In the genomic region with DNA sequence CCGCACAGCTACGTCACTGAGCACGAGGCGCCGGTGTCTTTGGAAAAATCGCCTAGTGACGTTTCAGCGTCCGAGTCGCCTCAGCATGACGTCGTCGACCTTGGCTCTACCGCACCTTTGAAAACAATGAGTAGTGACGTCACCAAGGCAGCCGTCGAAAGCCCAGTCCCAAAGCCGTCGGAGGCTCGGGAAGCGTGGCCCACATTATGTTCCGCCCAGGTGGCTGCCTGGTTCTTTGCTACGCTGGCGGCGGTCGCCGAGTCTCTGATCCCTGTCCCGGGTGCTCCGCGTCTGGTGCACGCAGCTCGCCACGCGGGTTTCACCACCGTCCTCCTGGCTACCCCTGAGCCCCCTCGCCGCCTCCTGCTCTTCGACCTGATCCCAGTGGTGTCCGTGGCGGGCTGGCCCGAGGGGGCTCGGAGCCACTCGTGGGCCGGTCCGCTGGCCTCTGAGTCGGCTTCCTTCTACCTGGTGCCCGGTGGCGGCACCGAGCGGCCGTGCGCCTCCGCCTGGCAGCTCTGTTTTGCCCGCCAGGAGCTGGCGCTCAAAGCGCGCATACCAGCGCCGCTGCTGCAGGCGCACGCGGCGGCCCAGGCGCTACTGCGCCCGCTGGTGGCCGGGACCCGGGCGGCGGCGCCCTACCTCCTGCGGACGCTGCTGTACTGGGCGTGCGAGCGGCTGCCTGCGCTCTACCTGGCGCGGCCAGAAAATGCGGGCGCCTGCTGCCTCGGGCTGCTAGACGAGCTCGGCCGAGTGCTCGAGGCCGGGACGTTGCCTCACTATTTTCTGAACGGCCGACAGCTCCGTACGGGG, we compare ENCODE assay signal across 1 cellular context.
TF ChIP-seq lines count a peak whose summit lies in the region.

No MANE protein-coding gene starts in this region.

TF ChIP-seq in endothelial cell of umbilical vein, 7 proteins besides CTCF, POLR2A, EP300 and RAD21:
- no peak for TF ChIP-seq EZH2 (IDR thresholded peaks at IDR 0.05; ENCODE audit: borderline replicate concordance, low read depth, low read length, severe bottlenecking)
- TF ChIP-seq JUN (IDR thresholded peaks at IDR 0.05; ENCODE audit: borderline replicate concordance, insufficient read depth, insufficient read length, low read depth): peak; percentile 57
- peak; percentile 63 for TF ChIP-seq MYC (IDR thresholded peaks at IDR 0.05; ENCODE audit: low read depth, low read length)
- TF ChIP-seq POLR2AphosphoS5 (IDR thresholded peaks at IDR 0.05; ENCODE audit: insufficient read depth, low read depth, low read length): peak; percentile 87
